In genomic region chr7:83162402-83163256, GRCh38 we compare ENCODE assay signal across 8 cellular contexts. TPM values are rescaled to one million over a fixed set of nuclear protein-coding genes. Genes with fewer than 3 reads are reported as not detected.
DNase-seq lines count a peak whose midpoint lies in the region; ATAC-seq and TF ChIP-seq lines count a peak whose summit lies in the region.

Gene PCLO, minus strand, starts transcription at chr7:83162884. Its CDS starts 292 bp downstream, at chr7:83162592.

- no CpG with 5 or more reads among the region's 77 CpGs for WGBS in H9 (ENCODE audit: extremely low coverage, insufficient read length, low lambda C conversion rate)
- WGBS in right cardiac atrium, result under 1% methylated on average over 77 of the region's 77 CpGs
- whole genome bisulfite sequencing in psoas muscle, 3 donors, result 0% methylated on average over 67 to 77 of the region's 77 CpGs

- H2BK5ac ChIP-seq in H9 (ENCODE audit: insufficient read length, low read length), result no peak within 1 kb of the TSS

- peaks cover 16% of the 10 kb centered on the region in 2 experiments for H3K4me1 Mint-ChIP-seq in H9
- no peaks in the 10 kb centered on the region for H3K4me1 Mint-ChIP-seq in HFFc6 (ENCODE audit: low read depth)

- H3K9me2 ChIP-seq in MM.1S (replicated peaks; ENCODE audit: insufficient read depth, low read length), result no peaks in the 10 kb centered on the region

- peak within 1 kb of the TSS; percentile 84 for H3K14ac ChIP-seq in H9 (ENCODE audit: insufficient read depth, low read length)

- H3K27ac Mint-ChIP-seq in H9, result peak within 1 kb of the TSS; percentile 70 to 95 (median 95)
- H3K27ac Mint-ChIP-seq in HFFc6, result no peak within 1 kb of the TSS

- H2AFZ ChIP-seq in H9 (ENCODE audit: low read length), result peak within 1 kb of the TSS; percentile 5
- H2AFZ ChIP-seq in MM.1S (ENCODE audit: low read length), result peak within 1 kb of the TSS; percentile 92

- H3K9me3 Mint-ChIP-seq in H9 (no peaks in the 10 kb centered on the region), HFFc6 (no peaks in the 10 kb centered on the region; the same call in 1 of the 2 replicates)

- H3K27me3 Mint-ChIP-seq in H9 (ENCODE audit: low read depth) (no peaks in the 10 kb centered on the region), HFFc6 (ENCODE audit: insufficient read depth) (peaks cover 2% of the 10 kb centered on the region; the same call in 1 of the 2 replicates)

- no peak within 1 kb of the TSS for H4K8ac ChIP-seq in H9 (replicated peaks; ENCODE audit: insufficient read length, low read depth, low read length)

- H3K4ac ChIP-seq in H9 (ENCODE audit: low read depth, low read length), result no peak within 1 kb of the TSS

- no peak within 1 kb of the TSS for H2BK20ac ChIP-seq in H9 (ENCODE audit: low read depth, low read length, poor library complexity, severe bottlenecking)

- H3K18ac ChIP-seq in H9 (ENCODE audit: insufficient read length, low read depth, low read length), result peak within 1 kb of the TSS; percentile 63

- H3K79me1 ChIP-seq in H9 (ENCODE audit: insufficient read depth, low read depth, low read length, poor library complexity, severe bottlenecking), result no peaks in the 10 kb centered on the region

- H2BK15ac ChIP-seq in H9 (ENCODE audit: low read depth, low read length), result 0 out of 2 replicates have a peak within 1 kb of the TSS, but pooled peaks have one; percentile 6

- H4K91ac ChIP-seq in H9 (ENCODE audit: insufficient read length, low read depth, low read length), result no peak within 1 kb of the TSS

- H3K4me1 ChIP-seq in H9 (ENCODE audit: insufficient read depth, low read length) (no peaks in the 10 kb centered on the region), MM.1S (ENCODE audit: low read length) (0 out of 2 replicates have a peak, but pooled peaks cover 11% of the 10 kb centered on the region), right cardiac atrium (ENCODE audit: control insufficient read depth, insufficient read depth, low read length) (no peaks in the 10 kb centered on the region), psoas muscle (no peaks in the 10 kb centered on the region)

- no peak within 1 kb of the TSS for H3K56ac ChIP-seq in H9 (ENCODE audit: insufficient read length, low read depth, low read length)

- ATAC-seq in right cardiac atrium, result peak; percentile 99 to 100
- peak; percentile 56 to 78 (median 68) for ATAC-seq in psoas muscle

- H3K4me2 ChIP-seq in H9 (ENCODE audit: insufficient read depth, insufficient read length, low read length) (peak within 1 kb of the TSS; percentile 97), MM.1S (ENCODE audit: low read depth, low read length) (peak within 1 kb of the TSS; percentile 75)

- DNase-seq in EH (ENCODE audit: low read depth), result peak; percentile 17
- DNase-seq in H9, result peak; percentile 96
- peak; percentile 91 for DNase-seq in MM.1S
- peak; percentile 83 for DNase-seq in SHP77 treated with DMSO at 0.1 percent for 48 hours (lab: John Stamatoyannopoulos, UW)
- peak in 54 of 56 donors; percentile 7 to 87 (median 66) for DNase-seq in amygdala (lab: John Stamatoyannopoulos, UW)
- peak; percentile 54 to 83 (median 80) for DNase-seq in right cardiac atrium
- DNase-seq in psoas muscle, result peak; percentile 44 to 45
- DNase-seq in HFFc6, result no peak

- H3K79me2 ChIP-seq in H9 (ENCODE audit: insufficient read depth, low read length), result no peaks in the 10 kb centered on the region
- no peaks in the 10 kb centered on the region for H3K79me2 ChIP-seq in MM.1S (ENCODE audit: low read length)

- H3K9ac ChIP-seq in H9 (ENCODE audit: extremely low read depth, insufficient read length, low read length) (peak within 1 kb of the TSS; percentile 77), MM.1S (ENCODE audit: low read length) (peak within 1 kb of the TSS; percentile 67)

- H3K36me3 Mint-ChIP-seq in H9 (ENCODE audit: insufficient read depth in 1 of 3, low read depth in 3 of 3), result no peaks in the 10 kb centered on the region
- no peaks in the 10 kb centered on the region for H3K36me3 Mint-ChIP-seq in HFFc6 (ENCODE audit: low read depth)

- H3K4me3 ChIP-seq in MM.1S (ENCODE audit: low read length), result peak within 1 kb of the TSS; percentile 86
- H3K4me3 ChIP-seq in right cardiac atrium (ENCODE audit: low read length), result peak within 1 kb of the TSS; percentile 28
- H3K4me3 ChIP-seq in psoas muscle, result peak within 1 kb of the TSS; percentile 64

- peak within 1 kb of the TSS; percentile 10 for H4K5ac ChIP-seq in H9 (ENCODE audit: insufficient read length, low read depth, low read length)

- no peak within 1 kb of the TSS for H2BK12ac ChIP-seq in H9 (ENCODE audit: insufficient read length, low read depth, low read length)

- H3K23me2 ChIP-seq in H9 (ENCODE audit: insufficient read length, low read depth, low read length, poor library complexity, severe bottlenecking), result peaks cover 8% of the 10 kb centered on the region

- no peaks in the 10 kb centered on the region for H4K20me1 ChIP-seq in H9 (ENCODE audit: control insufficient read depth, insufficient read depth, insufficient read length)
- no peaks in the 10 kb centered on the region for H4K20me1 ChIP-seq in MM.1S (ENCODE audit: insufficient read depth, low read length)

- H3K9me3 ChIP-seq in H9 (ENCODE audit: control insufficient read depth, low read depth, low read length) (no peaks in the 10 kb centered on the region), MM.1S (replicated peaks; ENCODE audit: insufficient read depth, low read length) (no peaks in the 10 kb centered on the region), right cardiac atrium (ENCODE audit: control insufficient read depth, low read length) (no peaks in the 10 kb centered on the region), psoas muscle (no peaks in the 10 kb centered on the region)

- intact Hi-C loops in right cardiac atrium (cut with DNase I) (no loop called here), psoas muscle (cut with DNase I) (no loop called here)

- H2BK120ac ChIP-seq in H9 (ENCODE audit: low read depth, low read length, poor library complexity, severe bottlenecking), result no peak within 1 kb of the TSS

- no peak within 1 kb of the TSS for H2AK5ac ChIP-seq in H9 (ENCODE audit: insufficient read length, low read length)

- no peak for TF ChIP-seq CTCF in H9 (conservative IDR thresholded peaks at IDR 0.05)
- TF ChIP-seq CTCF in MM.1S (IDR thresholded peaks at IDR 0.05; ENCODE audit: low read length), result no peak
- TF ChIP-seq CTCF in psoas muscle (IDR thresholded peaks at IDR 0.05), result no peak
- no peak for TF ChIP-seq CTCF in HFFc6 (IDR thresholded peaks at IDR 0.05)

- H3T11ph ChIP-seq in H9 (ENCODE audit: low read length), result no peak within 1 kb of the TSS

- H3K4me3 Mint-ChIP-seq in H9, result peak within 1 kb of the TSS; percentile 79 to 93
- H3K4me3 Mint-ChIP-seq in HFFc6, result no peak within 1 kb of the TSS

- H3K36me3 ChIP-seq in MM.1S (replicated peaks; ENCODE audit: insufficient read depth, low read length) (no peaks in the 10 kb centered on the region), psoas muscle (ENCODE audit: insufficient read depth in 1 of 2, low read depth in 1 of 2) (no peaks in the 10 kb centered on the region)

- H3K27me3 ChIP-seq in H9 (ENCODE audit: insufficient read depth, low read length) (no peaks in the 10 kb centered on the region), MM.1S (replicated peaks; ENCODE audit: insufficient read depth, low read length) (no peaks in the 10 kb centered on the region), right cardiac atrium (ENCODE audit: control insufficient read depth, insufficient read depth) (no peaks in the 10 kb centered on the region), psoas muscle (ENCODE audit: insufficient read depth in 3 of 3, low read length in 2 of 3) (peaks cover 0 to 33% (median 2%) of the 10 kb centered on the region in 3 donors)

- H3K27ac ChIP-seq in H9 (ENCODE audit: insufficient read length, low read depth, low read length), result peak within 1 kb of the TSS; percentile 30
- H3K27ac ChIP-seq in MM.1S (ENCODE audit: low read length), result peak within 1 kb of the TSS; percentile 62; the same call in 1 of the 2 replicates
- peak within 1 kb of the TSS; percentile 7 for H3K27ac ChIP-seq in right cardiac atrium (ENCODE audit: low read length)
- no peak within 1 kb of the TSS for H3K27ac ChIP-seq in psoas muscle

- no peak within 1 kb of the TSS for H3K23ac ChIP-seq in H9 (ENCODE audit: insufficient read length, low read depth, low read length)

- H3F3A ChIP-seq in MM.1S (ENCODE audit: insufficient read depth, low read length), result no peaks in the 10 kb centered on the region

RNA-seq across cellular contexts. Expression of gene PCLO, which starts in this region (rescaled TPM):
- total RNA-seq in H9 (2021), result 2.8 and 3.1 TPM in 2 replicates
- total RNA-seq in right cardiac atrium, result 1 to 10 TPM; 3.1 to 3.8 (median 3.3) TPM
- polyA plus RNA-seq in right cardiac atrium, result 1.9 TPM
- total RNA-seq in psoas muscle, result under 1 TPM in 2 of 4 donors, not detected in 2; 0.13 to 0.46 TPM
- under 1 TPM in 2 of 3 donors, not detected in 1; 0.03 TPM for polyA plus RNA-seq in psoas muscle
- 1 to 10 TPM in 5 of 6 experiments, under 1 TPM in 1; 0.64 to 2.3 (median 1.7) TPM for total RNA-seq in HFFc6 (2021; fragmentation: NEBNext Ultra II Directional; extraction: Animal tissue kit (Norgen Biotek cat#: 25700))

Comparison
In these comparisons a context has a peak if more than half of its experiments do, and no peak if none do; other contexts are left out.
1. Peak in DNase-seq, ATAC-seq and H3K4me3 ChIP-seq in psoas muscle; RNA of the gene not detected or under 1 TPM.
2. H3K4me3 ChIP-seq: peak in every context shown above with its lines; median percentile 86 in MM.1S; 64 in psoas muscle; 28 in right cardiac atrium.